In the genomic region with DNA sequence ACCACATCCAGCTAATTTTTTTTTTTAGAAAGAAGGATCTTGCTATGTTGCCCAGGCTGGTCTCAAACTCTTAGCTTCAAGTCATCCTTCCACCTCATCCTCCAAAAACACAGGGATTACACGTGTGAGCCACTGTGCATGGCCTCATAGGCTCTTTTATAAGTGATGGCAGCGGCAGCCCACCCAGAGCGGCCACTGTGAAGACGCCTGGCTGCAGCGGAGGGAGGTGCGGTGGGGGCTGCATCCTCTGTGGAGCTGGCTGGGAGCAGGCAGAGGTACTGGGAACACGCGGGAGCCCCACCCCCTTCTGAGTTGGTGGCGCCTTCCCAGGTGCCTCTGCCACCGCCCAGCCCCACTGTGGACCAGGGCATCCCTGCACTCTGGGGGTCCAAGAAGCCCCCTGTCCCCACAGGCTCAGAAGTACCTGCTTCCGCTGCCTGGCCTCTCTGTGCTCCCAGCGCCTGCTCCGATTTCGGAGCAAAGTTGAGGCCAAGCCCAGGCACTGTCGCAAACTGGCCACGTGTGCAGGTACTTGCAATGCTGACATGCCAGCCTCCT, we compare ENCODE assay signal across 37 cellular contexts.
"Had no signal": no experiment of that assay in that cellular context is flagged by ENCODE, and none has a peak within 500 bp of the region (broad histone marks: within the 10 kb centered on the region; RNA-seq: fewer than 3 reads in every experiment).

No MANE protein-coding gene starts in this region.

- H3K9me3 Mint-ChIP-seq: activated B cell treated with CpG ODN at 0.5 μM for 24 hours; activated CD4-positive, alpha-beta memory T cell treated with anti-CD3 and anti-CD28 coated beads for 36 hours; activated CD8-positive, alpha-beta T cell treated with anti-CD3 and anti-CD28 coated beads for 36 hours; activated naive CD4-positive, alpha-beta T cell treated with anti-CD3 and anti-CD28 coated beads for 36 hours; activated naive CD4-positive, alpha-beta T cell treated with anti-CD3 and anti-CD28 coated beads, Interleukin-2, amount 50 U/mL, for 72 hours; activated naive CD8-positive, alpha-beta T cell treated with anti-CD3 and anti-CD28 coated beads for 36 hours; activated T-cell treated with anti-CD3 and anti-CD28 coated beads, Interleukin-2, amount 50 U/mL, for 4 hours; activated T-cell treated with anti-CD3 and anti-CD28 coated beads, Interleukin-2, amount 50 U/mL, for 72 hours; activated T-helper 1 cell treated with anti-CD3 and anti-CD28 coated beads, Interleukin-12 subunit alpha, Interleukin-12 subunit beta, Interleukin-2, Interleukin-4 antibody, amounts not matched to agents 30 ng/mL and 10 ng/mL and 1 ng/mL, durations not matched to agents 14 hours and 24 hours and 36 hours; T-helper 1 cell treated with Interleukin-12 subunit alpha and Interleukin-12 subunit beta and Interleukin-4 antibody, amounts not matched to agents 30 μg/mL and 1 μg/mL, for 36 hours; T-helper 2 cell treated with Interferon-gamma antibody and Interleukin-4, amounts not matched to agents 5 μg/mL and 100 μg/mL, for 36 hours had no signal

- H3K9me3 ChIP-seq: adrenal gland, body of pancreas, breast epithelium had no signal

- H3K4me1 Mint-ChIP-seq: activated B cell treated with CpG ODN at 0.5 μM for 24 hours; activated CD4-positive, alpha-beta T cell treated with anti-CD3 and anti-CD28 coated beads, Interleukin-2, amount 10 ng/mL, durations not matched to agents 24 days and 14 days; activated T-helper 17 cell treated with anti-CD3 and anti-CD28 coated beads, Interleukin-2, amount 50 U/mL, for 72 hours had no signal

- H3K36me3 ChIP-seq: adrenal gland, brain microvascular endothelial cell, breast epithelium, WERI-Rb-1 had no signal

- H3K27ac Mint-ChIP-seq: activated B cell treated with CpG ODN at 0.5 μM for 24 hours; activated CD4-positive, alpha-beta memory T cell treated with anti-CD3 and anti-CD28 coated beads for 36 hours; activated CD4-positive, alpha-beta T cell treated with anti-CD3 and anti-CD28 coated beads, Interleukin-2, amount 10 ng/mL, durations not matched to agents 24 days and 14 days; activated CD8-positive, alpha-beta T cell treated with anti-CD3 and anti-CD28 coated beads for 36 hours; activated naive CD4-positive, alpha-beta T cell treated with anti-CD3 and anti-CD28 coated beads for 36 hours; activated naive CD4-positive, alpha-beta T cell treated with anti-CD3 and anti-CD28 coated beads, Interleukin-2, amount 50 U/mL, for 72 hours; activated naive CD8-positive, alpha-beta T cell treated with anti-CD3 and anti-CD28 coated beads for 36 hours; activated T-cell treated with anti-CD3 and anti-CD28 coated beads, Interleukin-2, amount 50 U/mL, for 72 hours; activated T-helper 1 cell treated with anti-CD3 and anti-CD28 coated beads, Interleukin-12 subunit alpha, Interleukin-12 subunit beta, Interleukin-2, Interleukin-4 antibody, amounts not matched to agents 30 ng/mL and 10 ng/mL and 1 ng/mL, durations not matched to agents 14 hours and 24 hours and 36 hours; activated T-helper 17 cell treated with anti-CD3 and anti-CD28 coated beads, Interleukin-2, amount 50 U/mL, for 72 hours; T-helper 1 cell treated with Interleukin-12 subunit alpha and Interleukin-12 subunit beta and Interleukin-4 antibody, amounts not matched to agents 30 μg/mL and 1 μg/mL, for 36 hours; T-helper 2 cell treated with Interferon-gamma antibody and Interleukin-4, amounts not matched to agents 5 μg/mL and 100 μg/mL, for 36 hours had no signal

- H3K36me3 Mint-ChIP-seq: activated CD4-positive, alpha-beta memory T cell treated with anti-CD3 and anti-CD28 coated beads for 36 hours; activated naive CD4-positive, alpha-beta T cell treated with anti-CD3 and anti-CD28 coated beads, Interleukin-2, amount 50 U/mL, for 72 hours; activated naive CD8-positive, alpha-beta T cell treated with anti-CD3 and anti-CD28 coated beads for 36 hours had no signal

- H3K4me3 ChIP-seq: adrenal gland, body of pancreas, breast epithelium had no signal

- H3K27me3 ChIP-seq: adrenal gland, body of pancreas, brain microvascular endothelial cell, breast epithelium had no signal

- ATAC-seq: activated CD8-positive, alpha-beta T cell treated with anti-CD3 and anti-CD28 coated beads for 36 hours; activated naive CD4-positive, alpha-beta T cell treated with anti-CD3 and anti-CD28 coated beads, Interleukin-2, amount 50 U/mL, for 72 hours; activated T-cell treated with anti-CD3 and anti-CD28 coated beads, Interleukin-2, amount 50 U/mL, for 4 hours; activated T-cell treated with anti-CD3 and anti-CD28 coated beads, Interleukin-2, amount 50 U/mL, for 72 hours; activated T-helper 17 cell treated with anti-CD3 and anti-CD28 coated beads, Interleukin-2, amount 50 U/mL, for 72 hours; body of pancreas had no signal

- H3K4me1 ChIP-seq: adrenal gland, body of pancreas, breast epithelium had no signal

- DNase-seq: activated B cell treated with CpG ODN at 0.5 μM for 24 hours; activated CD4-positive, alpha-beta memory T cell treated with anti-CD3 and anti-CD28 coated beads for 36 hours; activated CD4-positive, alpha-beta T cell treated with anti-CD3 and anti-CD28 coated beads for 4 hours; activated CD4-positive, alpha-beta T cell treated with anti-CD3 and anti-CD28 coated beads, Interleukin-2, amount 10 ng/mL, durations not matched to agents 24 days and 14 days; activated CD4-positive, alpha-beta T cell treated with anti-CD3 and anti-CD28 coated beads, Interleukin-2, amount 50 U/mL, for 1 hour; activated CD4-positive, alpha-beta T cell treated with anti-CD3 and anti-CD28 coated beads, Interleukin-2, amount 50 U/mL, for 4 hours; activated CD4-positive, CD25-positive, alpha-beta regulatory T cell treated with anti-CD3 and anti-CD28 coated beads, Interleukin-2, amount 50 U/mL, for 72 hours; activated CD8-positive, alpha-beta memory T cell treated with anti-CD3 and anti-CD28 coated beads, Interleukin-2, amount 50 U/mL, for 4 hours; activated CD8-positive, alpha-beta T cell treated with anti-CD3 and anti-CD28 coated beads for 36 hours; activated effector memory CD4-positive, alpha-beta T cell treated with anti-CD3 and anti-CD28 coated beads, Interleukin-2, amount 50 U/mL, for 16 hours; activated gamma-delta T cell treated with Interleukin-2 at 50 U/mL for 16 hours; activated naive CD4-positive, alpha-beta T cell; activated naive CD4-positive, alpha-beta T cell treated with anti-CD3 and anti-CD28 coated beads for 36 hours; activated naive CD4-positive, alpha-beta T cell treated with anti-CD3 and anti-CD28 coated beads, Interleukin-2, amount 50 U/mL, for 16 hours; activated naive CD8-positive, alpha-beta T cell treated with anti-CD3 and anti-CD28 coated beads for 36 hours; activated T-cell treated with anti-CD3 and anti-CD28 coated beads for 4 hours; activated T-cell treated with anti-CD3 and anti-CD28 coated beads, Interleukin-2, amount 50 U/mL, for 1 hour; activated T-cell treated with anti-CD3 and anti-CD28 coated beads, Interleukin-2, amount 50 U/mL, for 4 hours; activated T-cell treated with anti-CD3 and anti-CD28 coated beads, Interleukin-2, amount 50 U/mL, for 72 hours; adrenal gland; amniotic stem cell; aorta; body of pancreas; brain microvascular endothelial cell; central memory CD4-positive, alpha-beta T cell; T-helper 1 cell; T-helper 2 cell; T-helper 9 cell; WERI-Rb-1 had no signal

- H3K4me3 Mint-ChIP-seq: activated B cell treated with CpG ODN at 0.5 μM for 24 hours; activated CD4-positive, alpha-beta memory T cell treated with anti-CD3 and anti-CD28 coated beads for 36 hours; activated CD4-positive, alpha-beta T cell treated with anti-CD3 and anti-CD28 coated beads, Interleukin-2, amount 10 ng/mL, durations not matched to agents 24 days and 14 days; activated CD8-positive, alpha-beta T cell treated with anti-CD3 and anti-CD28 coated beads for 36 hours; activated naive CD4-positive, alpha-beta T cell treated with anti-CD3 and anti-CD28 coated beads for 36 hours; activated naive CD8-positive, alpha-beta T cell treated with anti-CD3 and anti-CD28 coated beads for 36 hours; activated T-cell treated with anti-CD3 and anti-CD28 coated beads, Interleukin-2, amount 50 U/mL, for 4 hours; activated T-cell treated with anti-CD3 and anti-CD28 coated beads, Interleukin-2, amount 50 U/mL, for 72 hours; activated T-helper 1 cell treated with anti-CD3 and anti-CD28 coated beads, Interleukin-12 subunit alpha, Interleukin-12 subunit beta, Interleukin-2, Interleukin-4 antibody, amounts not matched to agents 30 ng/mL and 10 ng/mL and 1 ng/mL, durations not matched to agents 14 hours and 24 hours and 36 hours; activated T-helper 17 cell treated with anti-CD3 and anti-CD28 coated beads, Interleukin-2, amount 50 U/mL, for 72 hours; T-helper 1 cell treated with Interleukin-12 subunit alpha and Interleukin-12 subunit beta and Interleukin-4 antibody, amounts not matched to agents 30 μg/mL and 1 μg/mL, for 36 hours; T-helper 2 cell treated with Interferon-gamma antibody and Interleukin-4, amounts not matched to agents 5 μg/mL and 100 μg/mL, for 36 hours had no signal

- H3K27ac ChIP-seq: adrenal gland, body of pancreas, brain microvascular endothelial cell, breast epithelium, WERI-Rb-1 had no signal

- H3K27me3 Mint-ChIP-seq: activated CD4-positive, alpha-beta memory T cell treated with anti-CD3 and anti-CD28 coated beads for 36 hours had no signal

- FAIRE-seq: astrocyte, TTC549 had no signal
